8 cellular contexts compared by ENCODE assay signal in the genomic region with DNA sequence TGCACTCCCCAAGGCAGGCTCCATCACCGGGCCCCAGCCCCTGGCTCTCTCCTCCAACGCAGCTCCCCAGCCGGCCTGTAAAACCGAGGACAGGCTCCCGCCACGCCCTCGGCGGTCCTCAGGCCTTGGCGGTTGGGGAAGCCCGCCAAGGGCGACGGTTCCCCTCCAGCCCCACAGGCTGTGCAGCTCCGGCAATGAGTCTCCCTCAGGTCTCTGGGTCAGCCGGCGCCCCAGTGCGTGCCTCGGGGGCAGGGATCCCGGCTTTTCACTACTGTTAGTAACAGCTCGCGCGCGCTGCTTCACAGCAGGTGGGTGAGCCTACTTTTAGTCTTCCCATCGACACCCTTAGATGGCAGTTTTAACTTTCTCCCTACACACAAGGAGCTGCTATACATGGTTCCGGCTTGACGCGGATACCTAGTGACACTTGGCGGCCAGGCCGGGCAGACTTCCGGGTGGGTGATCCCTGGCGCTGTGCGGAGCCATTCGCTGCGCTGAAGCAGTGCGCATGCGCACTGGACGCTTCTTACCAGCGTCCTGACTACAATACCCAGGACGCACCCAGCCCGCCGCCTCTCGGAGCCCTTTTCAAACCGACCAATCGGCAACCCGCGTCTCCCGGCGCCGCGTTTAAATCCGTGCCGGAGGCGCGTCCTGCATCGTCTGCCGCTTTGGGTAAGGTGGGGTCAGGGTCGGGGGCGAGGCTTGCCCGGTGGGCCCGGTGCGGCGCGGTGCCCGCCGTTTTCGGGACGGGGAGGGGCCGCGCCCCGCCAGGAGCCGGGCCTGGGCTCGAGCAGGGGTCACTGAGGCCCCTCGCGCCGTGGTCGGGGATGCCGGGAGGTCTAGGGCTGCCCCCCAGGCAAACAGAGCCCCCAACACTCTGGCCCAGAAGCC. TPM values are rescaled to one million over a fixed set of nuclear protein-coding genes. Genes with fewer than 3 reads are reported as not detected.
DNase-seq lines count a peak whose midpoint lies in the region; ATAC-seq lines count a peak whose summit lies in the region.

A gene with protein sequence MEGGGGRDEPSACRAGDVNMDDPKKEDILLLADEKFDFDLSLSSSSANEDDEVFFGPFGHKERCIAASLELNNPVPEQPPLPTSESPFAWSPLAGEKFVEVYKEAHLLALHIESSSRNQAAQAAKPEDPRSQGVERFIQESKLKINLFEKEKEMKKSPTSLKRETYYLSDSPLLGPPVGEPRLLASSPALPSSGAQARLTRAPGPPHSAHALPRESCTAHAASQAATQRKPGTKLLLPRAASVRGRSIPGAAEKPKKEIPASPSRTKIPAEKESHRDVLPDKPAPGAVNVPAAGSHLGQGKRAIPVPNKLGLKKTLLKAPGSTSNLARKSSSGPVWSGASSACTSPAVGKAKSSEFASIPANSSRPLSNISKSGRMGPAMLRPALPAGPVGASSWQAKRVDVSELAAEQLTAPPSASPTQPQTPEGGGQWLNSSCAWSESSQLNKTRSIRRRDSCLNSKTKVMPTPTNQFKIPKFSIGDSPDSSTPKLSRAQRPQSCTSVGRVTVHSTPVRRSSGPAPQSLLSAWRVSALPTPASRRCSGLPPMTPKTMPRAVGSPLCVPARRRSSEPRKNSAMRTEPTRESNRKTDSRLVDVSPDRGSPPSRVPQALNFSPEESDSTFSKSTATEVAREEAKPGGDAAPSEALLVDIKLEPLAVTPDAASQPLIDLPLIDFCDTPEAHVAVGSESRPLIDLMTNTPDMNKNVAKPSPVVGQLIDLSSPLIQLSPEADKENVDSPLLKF (plus strand): TSS at position 614 of the 894 bp plus-strand sequence. CDS start 531 bp downstream, outside the sequence.

- peaks cover 59 to 83% (median 68%) of the 10 kb centered on the region in 10 experiments for H3K4me1 ChIP-seq in BLaER1 treated with 17β-estradiol and CSF1 and Interleukin-3, amounts not matched to agents 10 nM and 100 nM

- no peaks in the 10 kb centered on the region for H3K27me3 ChIP-seq in BLaER1 treated with 17β-estradiol and CSF1 and Interleukin-3, amounts not matched to agents 10 nM and 100 nM

- peaks cover 8 to 42% (median 33%) of the 10 kb centered on the region in 11 experiments; a peak in 21 of 22 replicates for H3K36me3 ChIP-seq in BLaER1 treated with 17β-estradiol and CSF1 and Interleukin-3, amounts not matched to agents 10 nM and 100 nM

- peak within 1 kb of the TSS; percentile 80 to 93 (median 89) for H3K9ac ChIP-seq in BLaER1 treated with 17β-estradiol and CSF1 and Interleukin-3, amounts not matched to agents 10 nM and 100 nM

- H3K4me2 ChIP-seq in BLaER1 treated with 17β-estradiol and CSF1 and Interleukin-3, amounts not matched to agents 10 nM and 100 nM, result peak within 1 kb of the TSS; percentile 83 to 99 (median 97)

- peak; percentile 90 for ATAC-seq in GM19328 (IDR thresholded peaks at IDR 0.05; ENCODE audit: unreplicated experiment)
- peak; percentile 79 for ATAC-seq in HG03520 (IDR thresholded peaks at IDR 0.05; ENCODE audit: unreplicated experiment)
- peak; percentile 87 for ATAC-seq in left lobe of liver

- peaks cover 0 to 30% (median 5%) of the 10 kb centered on the region in 11 experiments; a peak in 8 of 22 replicates for H4K20me1 ChIP-seq in BLaER1 treated with 17β-estradiol and CSF1 and Interleukin-3, amounts not matched to agents 10 nM and 100 nM

- H3K4me3 ChIP-seq in BLaER1 treated with 17β-estradiol and CSF1 and Interleukin-3, amounts not matched to agents 10 nM and 100 nM, result peak within 1 kb of the TSS; percentile 69 to 91 (median 85)

- DNase-seq in NCI-H69 (lab: John Stamatoyannopoulos, UW), result peak; percentile 99
- DNase-seq in activated CD4-positive, alpha-beta T cell treated with anti-CD3 and anti-CD28 coated beads, Interleukin-2, amount 50 U/mL, for 1 hour, result peak; percentile 96
- peak; percentile 94 for DNase-seq in dedifferentiated amniotic fluid mesenchymal stem cell (ENCODE audit: extremely low spot score)
- peak; percentile 97 for DNase-seq in left lobe of liver (ENCODE audit: low spot score)
- peak; percentile 94 for DNase-seq in stimulated activated CD4-positive, alpha-beta T cell treated with anti-CD3 and anti-CD28 coated beads, Interleukin-2, amount 100 ng/mL, for 4 hours (ENCODE audit: low read depth)

- H3K9me3 ChIP-seq in BLaER1 treated with 17β-estradiol and CSF1 and Interleukin-3, amounts not matched to agents 10 nM and 100 nM (replicated peaks in 1 of 11), result peaks cover 0 to 8% (median 6%) of the 10 kb centered on the region in 11 experiments; a peak in 9 of 22 replicates

- H3K27ac ChIP-seq in BLaER1 treated with 17β-estradiol and CSF1 and Interleukin-3, amounts not matched to agents 10 nM and 100 nM, result peak within 1 kb of the TSS; percentile 83 to 94 (median 91)

RNA-seq across cellular contexts. Expression of the gene that starts here (rescaled TPM):
- total RNA-seq in left lobe of liver, result 0.63 TPM

Comparison
In these comparisons a context has a peak if more than half of its experiments do, and no peak if none do; other contexts are left out.
1. Peak in every context shown above with its lines: DNase-seq, ATAC-seq, H3K4me3 ChIP-seq and H3K27ac ChIP-seq.
2. Peak in DNase-seq and ATAC-seq in left lobe of liver; RNA of the gene not detected or under 1 TPM.